9 cellular contexts compared by ENCODE assay signal in genomic region chr18:13382683-13382989, GRCh38.
DNase-seq lines count a peak whose midpoint lies in the region; ATAC-seq, FAIRE-seq and TF ChIP-seq lines count a peak whose summit lies in the region.
"Had no signal": no experiment of that assay in that cellular context is flagged by ENCODE, and none has a peak within 500 bp of the region (broad histone marks: within the 10 kb centered on the region; RNA-seq: fewer than 3 reads in every experiment).

No MANE protein-coding gene starts in this region.

- peaks cover 0 to 8% (median 0%) of the 10 kb centered on the region in 11 experiments; a peak in 2 of 22 replicates for H3K27me3 ChIP-seq in BLaER1 treated with 17β-estradiol and CSF1 and Interleukin-3, amounts not matched to agents 10 nM and 100 nM
- H3K27me3 ChIP-seq in endothelial cell of umbilical vein (ENCODE audit: control insufficient read depth in 2 of 2, insufficient read depth in 2 of 2, low read length in 2 of 2) = no peaks in the 10 kb centered on the region

- FAIRE-seq in endothelial cell of umbilical vein (lab: Jason Lieb, UNC) = no peak
- no peak for FAIRE-seq in GM12892 (lab: Jason Lieb, UNC)
- FAIRE-seq: D721Med had no signal

- TSS peak; percentile 62 for BruUV-seq in endothelial cell of umbilical vein (replicated peaks; lab: Mats Ljungman, UMichigan)

- dilution Hi-C loops in endothelial cell of umbilical vein (cut with MboI; ENCODE audit: extremely low pct_ligation_motif_present, low sequenced_read_pairs) = no loop called here

- peak overlapping the region; percentile 29 for H2AFZ ChIP-seq in endothelial cell of umbilical vein (ENCODE audit: low read depth, low read length)

- H3K4me3 ChIP-seq in BLaER1 treated with 17β-estradiol and CSF1 and Interleukin-3, amounts not matched to agents 10 nM and 100 nM = peak overlapping the region in 8 of 10 experiments; percentile 26 to 62 (median 52); a peak in 12 of 20 replicates
- no peak overlapping the region for H3K4me3 ChIP-seq in endothelial cell of umbilical vein (replicated peaks in 1 of 3; ENCODE audit: insufficient read depth in 1 of 3, low read depth in 1 of 3, low read length in 3 of 3)

- peaks cover 0 to 15% (median 7%) of the 10 kb centered on the region in 11 experiments; a peak in 13 of 22 replicates for H3K36me3 ChIP-seq in BLaER1 treated with 17β-estradiol and CSF1 and Interleukin-3, amounts not matched to agents 10 nM and 100 nM
- H3K36me3 ChIP-seq in endothelial cell of umbilical vein (ENCODE audit: control insufficient read depth in 2 of 2, extremely low read depth in 1 of 2, insufficient read depth in 2 of 2, low read length in 2 of 2) = no peaks in the 10 kb centered on the region

- CTCF ChIA-PET in T-cell (lab: Charles Lee) = no interaction called here
- CTCF ChIA-PET in endothelial cell of umbilical vein (lab: Charles Lee) = no interaction called here

- H3K4me3 Mint-ChIP-seq in T-cell (peak overlapping the region; percentile 81 to 90 (median 87)), neural crest cell (peak overlapping the region; percentile 6)

- peak overlapping the region; percentile 82 to 98 (median 85) for H3K4me2 ChIP-seq in BLaER1 treated with 17β-estradiol and CSF1 and Interleukin-3, amounts not matched to agents 10 nM and 100 nM
- H3K4me2 ChIP-seq in endothelial cell of umbilical vein (ENCODE audit: insufficient read depth, low read length) = peak overlapping the region; percentile 80

- H4K20me1 ChIP-seq in BLaER1 treated with 17β-estradiol and CSF1 and Interleukin-3, amounts not matched to agents 10 nM and 100 nM = peaks cover 0 to 39% (median 0%) of the 10 kb centered on the region in 11 experiments; a peak in 7 of 22 replicates
- H4K20me1 ChIP-seq in endothelial cell of umbilical vein (replicated peaks; ENCODE audit: control insufficient read depth, extremely low read depth, insufficient read depth, low read length) = no peaks in the 10 kb centered on the region

- no peaks in the 10 kb centered on the region for H3K9me1 ChIP-seq in endothelial cell of umbilical vein (replicated peaks; ENCODE audit: control insufficient read depth, extremely low read depth, insufficient read depth, low read length)

- no peaks in the 10 kb centered on the region for H3K36me3 Mint-ChIP-seq in T-cell
- no peaks in the 10 kb centered on the region for H3K36me3 Mint-ChIP-seq in neural crest cell (ENCODE audit: low read depth)

- intact Hi-C loops in endothelial cell of umbilical vein (cut with micrococcal nuclease) = loop anchor here (1.0 to 5.0 kb wide), 5 partner anchors 54 to 166 kb away; no protein-coding TSS in a partner anchor

- H3K9me3 Mint-ChIP-seq in T-cell (no peaks in the 10 kb centered on the region), neural crest cell (no peaks in the 10 kb centered on the region)

- H3K27ac Mint-ChIP-seq in T-cell = peak overlapping the region; percentile 96 to 98
- peak overlapping the region; percentile 20 for H3K27ac Mint-ChIP-seq in neural crest cell (ENCODE audit: unreplicated experiment)

- peak overlapping the region; percentile 48 to 84 (median 71) for H3K9ac ChIP-seq in BLaER1 treated with 17β-estradiol and CSF1 and Interleukin-3, amounts not matched to agents 10 nM and 100 nM
- peak overlapping the region; percentile 90 for H3K9ac ChIP-seq in endothelial cell of umbilical vein (replicated peaks; ENCODE audit: extremely low read depth, insufficient read depth, low read length)

- peak overlapping the region; percentile 57 to 93 (median 77) for H3K27ac ChIP-seq in BLaER1 treated with 17β-estradiol and CSF1 and Interleukin-3, amounts not matched to agents 10 nM and 100 nM
- peak overlapping the region; percentile 94 for H3K27ac ChIP-seq in endothelial cell of umbilical vein (ENCODE audit: insufficient read depth, low read depth, low read length)

- ATAC-seq in T-cell (replicated peaks in 1 of 4) (peak in 1 of 4 experiments; percentile 3), GM18909 (IDR thresholded peaks at IDR 0.05; ENCODE audit: poor library complexity, unreplicated experiment) (no peak)

- H3K4me1 ChIP-seq in BLaER1 treated with 17β-estradiol and CSF1 and Interleukin-3, amounts not matched to agents 10 nM and 100 nM = peaks cover 56 to 73% (median 67%) of the 10 kb centered on the region in 10 experiments
- H3K4me1 ChIP-seq in endothelial cell of umbilical vein (ENCODE audit: control insufficient read depth, extremely low read depth, insufficient read depth, low read length) = peaks cover 31% of the 10 kb centered on the region

- peaks cover 74 to 78% (median 78%) of the 10 kb centered on the region in 3 donors for H3K4me1 Mint-ChIP-seq in T-cell
- H3K4me1 Mint-ChIP-seq in neural crest cell = peaks cover 32% of the 10 kb centered on the region

- TF ChIP-seq POLR2A in endothelial cell of umbilical vein (IDR thresholded peaks at IDR 0.05; ENCODE audit: low read depth, low read length) (no peak), GM12892 (IDR thresholded peaks at IDR 0.05; ENCODE audit: low read depth, low read length) (no peak)

- POLR2A ChIA-PET in T-cell (lab: Charles Lee) (interaction anchor here in 1 of 2 donors (1.4 kb wide), 1 partner anchor 69 kb away, joined by 3 read pairs; no protein-coding TSS in a partner anchor), endothelial cell of umbilical vein (lab: Charles Lee) (no interaction called here)

- TF ChIP-seq CTCF in endothelial cell of umbilical vein (IDR thresholded peaks at IDR 0.05; ENCODE audit: extremely low read depth in 1 of 2, insufficient read depth in 1 of 2, low read depth in 1 of 2, low read length in 2 of 2) (no peak), neural crest cell (conservative IDR thresholded peaks at IDR 0.05) (no peak)

- no peaks in the 10 kb centered on the region for H3K79me2 ChIP-seq in endothelial cell of umbilical vein (ENCODE audit: control insufficient read depth, insufficient read depth, low read length)

- DNase-seq in T-cell (no peak), endothelial cell of umbilical vein (ENCODE audit: low read depth, low spot score) (no peak), neural crest cell (ENCODE audit: low read depth, low spot score) (no peak), GM12892 (ENCODE audit: insufficient read length) (no peak), NCI-H345 treated with DMSO at 0.1 percent for 48 hours (lab: John Stamatoyannopoulos, UW; ENCODE audit: unreplicated experiment) (no peak), kidney glomerular epithelial cell (lab: John Stamatoyannopoulos, UW) (no peak)

- no peaks in the 10 kb centered on the region for H3K27me3 Mint-ChIP-seq in T-cell
- H3K27me3 Mint-ChIP-seq in neural crest cell (ENCODE audit: low read depth) = no peaks in the 10 kb centered on the region

- H3K9me3 ChIP-seq in BLaER1 treated with 17β-estradiol and CSF1 and Interleukin-3, amounts not matched to agents 10 nM and 100 nM (replicated peaks in 1 of 11) = no peaks in the 10 kb centered on the region
- no peaks in the 10 kb centered on the region for H3K9me3 ChIP-seq in endothelial cell of umbilical vein (replicated peaks; ENCODE audit: control insufficient read depth, insufficient read depth, low read length)

TF ChIP-seq in endothelial cell of umbilical vein, 7 proteins besides CTCF, POLR2A, EP300 and RAD21:
- TF ChIP-seq EZH2 (IDR thresholded peaks at IDR 0.05; ENCODE audit: borderline replicate concordance, low read depth, low read length, severe bottlenecking) = no peak
- peak; percentile 50 for TF ChIP-seq MAX (IDR thresholded peaks at IDR 0.05; ENCODE audit: insufficient read depth, insufficient read length)
- TF ChIP-seq GATA2 (IDR thresholded peaks at IDR 0.05; ENCODE audit: insufficient read depth, insufficient read length, low read depth, low read length) = no peak
TF ChIP-seq in endothelial cell of umbilical vein: peak in this region for 1.

Comparison
In these comparisons a context has a peak if more than half of its experiments do, and no peak if none do; other contexts are left out.
1. H3K4me3 ChIP-seq: peak in BLaER1 treated with 17β-estradiol and CSF1 and Interleukin-3, amounts not matched to agents 10 nM and 100 nM (8 of 10); none in endothelial cell of umbilical vein (0 of 3).